1 cellular context compared by ENCODE assay signal in the genomic region with DNA sequence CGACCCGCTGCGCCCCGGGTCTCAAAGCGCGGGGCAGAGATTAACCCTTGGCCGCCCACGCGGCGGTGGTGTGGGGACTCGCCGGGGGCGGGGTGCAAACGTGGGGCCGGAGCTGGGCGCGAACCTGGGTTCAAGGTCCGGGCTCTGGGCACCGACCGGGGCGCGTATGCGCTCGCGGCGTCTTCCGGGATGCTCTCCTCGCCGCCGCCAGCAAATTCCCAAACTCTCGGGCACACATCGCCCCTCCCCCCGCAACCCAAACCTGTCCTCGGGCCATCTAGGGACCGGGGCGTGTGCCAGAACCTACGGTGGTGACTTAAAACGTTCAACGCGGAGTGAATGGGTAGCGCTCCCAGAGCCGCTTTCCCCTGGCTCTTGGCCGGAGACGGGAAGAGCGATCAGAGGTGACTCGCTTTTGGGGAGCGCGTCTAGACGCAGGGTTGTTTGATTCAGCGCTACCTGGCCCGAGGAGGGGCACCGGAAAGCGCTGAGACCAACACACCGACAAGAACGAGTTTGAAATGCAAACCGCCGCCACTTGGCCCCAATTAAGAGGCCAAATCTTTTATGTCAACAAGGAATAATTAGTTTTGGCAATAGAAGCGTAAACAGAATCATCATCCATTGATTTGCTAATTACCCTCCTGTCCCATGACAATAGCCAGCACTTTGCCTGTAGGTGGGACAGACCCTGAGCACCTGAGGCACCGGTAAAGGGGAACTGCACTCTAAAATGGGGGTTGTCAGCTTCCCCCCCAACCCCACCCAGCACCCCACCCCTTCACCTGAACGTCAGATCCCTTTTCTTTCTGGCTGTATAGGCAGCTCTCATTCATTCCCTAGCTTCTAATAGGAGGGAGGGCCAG.
TF ChIP-seq lines count a peak whose summit lies in the region.

No MANE protein-coding gene starts in this region.

TF ChIP-seq in HEK293, 187 proteins besides CTCF, POLR2A, EP300 and RAD21 (continued from another document and continues in another):
- TF ChIP-seq, protein P1, sequence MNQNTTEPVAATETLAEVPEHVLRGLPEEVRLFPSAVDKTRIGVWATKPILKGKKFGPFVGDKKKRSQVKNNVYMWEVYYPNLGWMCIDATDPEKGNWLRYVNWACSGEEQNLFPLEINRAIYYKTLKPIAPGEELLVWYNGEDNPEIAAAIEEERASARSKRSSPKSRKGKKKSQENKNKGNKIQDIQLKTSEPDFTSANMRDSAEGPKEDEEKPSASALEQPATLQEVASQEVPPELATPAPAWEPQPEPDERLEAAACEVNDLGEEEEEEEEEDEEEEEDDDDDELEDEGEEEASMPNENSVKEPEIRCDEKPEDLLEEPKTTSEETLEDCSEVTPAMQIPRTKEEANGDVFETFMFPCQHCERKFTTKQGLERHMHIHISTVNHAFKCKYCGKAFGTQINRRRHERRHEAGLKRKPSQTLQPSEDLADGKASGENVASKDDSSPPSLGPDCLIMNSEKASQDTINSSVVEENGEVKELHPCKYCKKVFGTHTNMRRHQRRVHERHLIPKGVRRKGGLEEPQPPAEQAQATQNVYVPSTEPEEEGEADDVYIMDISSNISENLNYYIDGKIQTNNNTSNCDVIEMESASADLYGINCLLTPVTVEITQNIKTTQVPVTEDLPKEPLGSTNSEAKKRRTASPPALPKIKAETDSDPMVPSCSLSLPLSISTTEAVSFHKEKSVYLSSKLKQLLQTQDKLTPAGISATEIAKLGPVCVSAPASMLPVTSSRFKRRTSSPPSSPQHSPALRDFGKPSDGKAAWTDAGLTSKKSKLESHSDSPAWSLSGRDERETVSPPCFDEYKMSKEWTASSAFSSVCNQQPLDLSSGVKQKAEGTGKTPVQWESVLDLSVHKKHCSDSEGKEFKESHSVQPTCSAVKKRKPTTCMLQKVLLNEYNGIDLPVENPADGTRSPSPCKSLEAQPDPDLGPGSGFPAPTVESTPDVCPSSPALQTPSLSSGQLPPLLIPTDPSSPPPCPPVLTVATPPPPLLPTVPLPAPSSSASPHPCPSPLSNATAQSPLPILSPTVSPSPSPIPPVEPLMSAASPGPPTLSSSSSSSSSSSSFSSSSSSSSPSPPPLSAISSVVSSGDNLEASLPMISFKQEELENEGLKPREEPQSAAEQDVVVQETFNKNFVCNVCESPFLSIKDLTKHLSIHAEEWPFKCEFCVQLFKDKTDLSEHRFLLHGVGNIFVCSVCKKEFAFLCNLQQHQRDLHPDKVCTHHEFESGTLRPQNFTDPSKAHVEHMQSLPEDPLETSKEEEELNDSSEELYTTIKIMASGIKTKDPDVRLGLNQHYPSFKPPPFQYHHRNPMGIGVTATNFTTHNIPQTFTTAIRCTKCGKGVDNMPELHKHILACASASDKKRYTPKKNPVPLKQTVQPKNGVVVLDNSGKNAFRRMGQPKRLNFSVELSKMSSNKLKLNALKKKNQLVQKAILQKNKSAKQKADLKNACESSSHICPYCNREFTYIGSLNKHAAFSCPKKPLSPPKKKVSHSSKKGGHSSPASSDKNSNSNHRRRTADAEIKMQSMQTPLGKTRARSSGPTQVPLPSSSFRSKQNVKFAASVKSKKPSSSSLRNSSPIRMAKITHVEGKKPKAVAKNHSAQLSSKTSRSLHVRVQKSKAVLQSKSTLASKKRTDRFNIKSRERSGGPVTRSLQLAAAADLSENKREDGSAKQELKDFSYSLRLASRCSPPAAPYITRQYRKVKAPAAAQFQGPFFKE (tag by site-specific recombination; IDR thresholded peaks at IDR 0.05; ENCODE audit: borderline replicate concordance), result no peak
- TF ChIP-seq ZNF664 (tag by site-specific recombination; IDR thresholded peaks at IDR 0.05), result no peak
- TF ChIP-seq ZNF37A (tag by site-specific recombination; IDR thresholded peaks at IDR 0.05), result no peak
- TF ChIP-seq ZNF548 (tag by site-specific recombination; IDR thresholded peaks at IDR 0.05), result no peak
- TF ChIP-seq ZNF394 (tag by site-specific recombination; IDR thresholded peaks at IDR 0.05; ENCODE audit: borderline replicate concordance), result peak; percentile 65
- TF ChIP-seq RBAK (tag by site-specific recombination; IDR thresholded peaks at IDR 0.05), result no peak
- TF ChIP-seq ZNF558 (tag by site-specific recombination; IDR thresholded peaks at IDR 0.05), result no peak
- no peak for TF ChIP-seq OVOL3 (tag by site-specific recombination; IDR thresholded peaks at IDR 0.05)
- no peak for TF ChIP-seq ZNF549 (tag by site-specific recombination; IDR thresholded peaks at IDR 0.05)
- TF ChIP-seq ZNF423 (tag by site-specific recombination; IDR thresholded peaks at IDR 0.05), result no peak
- no peak for TF ChIP-seq ZNF426 (tag by site-specific recombination; IDR thresholded peaks at IDR 0.05)
- TF ChIP-seq SP2 (tag by site-specific recombination; IDR thresholded peaks at IDR 0.05), result peak; percentile 35
- TF ChIP-seq, protein P2, sequence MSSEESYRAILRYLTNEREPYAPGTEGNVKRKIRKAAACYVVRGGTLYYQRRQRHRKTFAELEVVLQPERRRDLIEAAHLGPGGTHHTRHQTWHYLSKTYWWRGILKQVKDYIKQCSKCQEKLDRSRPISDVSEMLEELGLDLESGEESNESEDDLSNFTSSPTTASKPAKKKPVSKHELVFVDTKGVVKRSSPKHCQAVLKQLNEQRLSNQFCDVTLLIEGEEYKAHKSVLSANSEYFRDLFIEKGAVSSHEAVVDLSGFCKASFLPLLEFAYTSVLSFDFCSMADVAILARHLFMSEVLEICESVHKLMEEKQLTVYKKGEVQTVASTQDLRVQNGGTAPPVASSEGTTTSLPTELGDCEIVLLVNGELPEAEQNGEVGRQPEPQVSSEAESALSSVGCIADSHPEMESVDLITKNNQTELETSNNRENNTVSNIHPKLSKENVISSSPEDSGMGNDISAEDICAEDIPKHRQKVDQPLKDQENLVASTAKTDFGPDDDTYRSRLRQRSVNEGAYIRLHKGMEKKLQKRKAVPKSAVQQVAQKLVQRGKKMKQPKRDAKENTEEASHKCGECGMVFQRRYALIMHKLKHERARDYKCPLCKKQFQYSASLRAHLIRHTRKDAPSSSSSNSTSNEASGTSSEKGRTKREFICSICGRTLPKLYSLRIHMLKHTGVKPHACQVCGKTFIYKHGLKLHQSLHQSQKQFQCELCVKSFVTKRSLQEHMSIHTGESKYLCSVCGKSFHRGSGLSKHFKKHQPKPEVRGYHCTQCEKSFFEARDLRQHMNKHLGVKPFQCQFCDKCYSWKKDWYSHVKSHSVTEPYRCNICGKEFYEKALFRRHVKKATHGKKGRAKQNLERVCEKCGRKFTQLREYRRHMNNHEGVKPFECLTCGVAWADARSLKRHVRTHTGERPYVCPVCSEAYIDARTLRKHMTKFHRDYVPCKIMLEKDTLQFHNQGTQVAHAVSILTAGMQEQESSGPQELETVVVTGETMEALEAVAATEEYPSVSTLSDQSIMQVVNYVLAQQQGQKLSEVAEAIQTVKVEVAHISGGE (tag by site-specific recombination; conservative IDR thresholded peaks at IDR 0.05; ENCODE audit: low read depth), result peak; percentile 52; the same call in 1 of the 2 replicates
- TF ChIP-seq ZSCAN16 (tag by site-specific recombination; IDR thresholded peaks at IDR 0.05), result no peak
- TF ChIP-seq ZBTB8A (tag by site-specific recombination; IDR thresholded peaks at IDR 0.05), result peak; percentile 88
- TF ChIP-seq, protein P3, sequence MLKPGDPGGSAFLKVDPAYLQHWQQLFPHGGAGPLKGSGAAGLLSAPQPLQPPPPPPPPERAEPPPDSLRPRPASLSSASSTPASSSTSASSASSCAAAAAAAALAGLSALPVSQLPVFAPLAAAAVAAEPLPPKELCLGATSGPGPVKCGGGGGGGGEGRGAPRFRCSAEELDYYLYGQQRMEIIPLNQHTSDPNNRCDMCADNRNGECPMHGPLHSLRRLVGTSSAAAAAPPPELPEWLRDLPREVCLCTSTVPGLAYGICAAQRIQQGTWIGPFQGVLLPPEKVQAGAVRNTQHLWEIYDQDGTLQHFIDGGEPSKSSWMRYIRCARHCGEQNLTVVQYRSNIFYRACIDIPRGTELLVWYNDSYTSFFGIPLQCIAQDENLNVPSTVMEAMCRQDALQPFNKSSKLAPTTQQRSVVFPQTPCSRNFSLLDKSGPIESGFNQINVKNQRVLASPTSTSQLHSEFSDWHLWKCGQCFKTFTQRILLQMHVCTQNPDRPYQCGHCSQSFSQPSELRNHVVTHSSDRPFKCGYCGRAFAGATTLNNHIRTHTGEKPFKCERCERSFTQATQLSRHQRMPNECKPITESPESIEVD (tag by site-specific recombination; IDR thresholded peaks at IDR 0.05), result 0 out of 2 replicates have a peak, but pooled peaks have one; percentile 21
- TF ChIP-seq ZNF114 (tag by site-specific recombination; IDR thresholded peaks at IDR 0.05), result no peak
- peak; percentile 72; the same call in 1 of the 2 replicates for TF ChIP-seq KLF7 (tag by site-specific recombination; IDR thresholded peaks at IDR 0.05; ENCODE audit: borderline replicate concordance)
- no peak for TF ChIP-seq ZNF175 (tag by site-specific recombination; IDR thresholded peaks at IDR 0.05)
- TF ChIP-seq ZNF610 (tag by site-specific recombination; IDR thresholded peaks at IDR 0.05; ENCODE audit: borderline replicate concordance), result 0 out of 2 replicates have a peak, but pooled peaks have one; percentile 36
- TF ChIP-seq ZNF280D (tag by site-specific recombination; IDR thresholded peaks at IDR 0.05), result no peak
- no peak for TF ChIP-seq HOXA7 (CRISPR knock-in tag; IDR thresholded peaks at IDR 0.05; ENCODE audit: borderline replicate concordance)
- TF ChIP-seq, protein P4, sequence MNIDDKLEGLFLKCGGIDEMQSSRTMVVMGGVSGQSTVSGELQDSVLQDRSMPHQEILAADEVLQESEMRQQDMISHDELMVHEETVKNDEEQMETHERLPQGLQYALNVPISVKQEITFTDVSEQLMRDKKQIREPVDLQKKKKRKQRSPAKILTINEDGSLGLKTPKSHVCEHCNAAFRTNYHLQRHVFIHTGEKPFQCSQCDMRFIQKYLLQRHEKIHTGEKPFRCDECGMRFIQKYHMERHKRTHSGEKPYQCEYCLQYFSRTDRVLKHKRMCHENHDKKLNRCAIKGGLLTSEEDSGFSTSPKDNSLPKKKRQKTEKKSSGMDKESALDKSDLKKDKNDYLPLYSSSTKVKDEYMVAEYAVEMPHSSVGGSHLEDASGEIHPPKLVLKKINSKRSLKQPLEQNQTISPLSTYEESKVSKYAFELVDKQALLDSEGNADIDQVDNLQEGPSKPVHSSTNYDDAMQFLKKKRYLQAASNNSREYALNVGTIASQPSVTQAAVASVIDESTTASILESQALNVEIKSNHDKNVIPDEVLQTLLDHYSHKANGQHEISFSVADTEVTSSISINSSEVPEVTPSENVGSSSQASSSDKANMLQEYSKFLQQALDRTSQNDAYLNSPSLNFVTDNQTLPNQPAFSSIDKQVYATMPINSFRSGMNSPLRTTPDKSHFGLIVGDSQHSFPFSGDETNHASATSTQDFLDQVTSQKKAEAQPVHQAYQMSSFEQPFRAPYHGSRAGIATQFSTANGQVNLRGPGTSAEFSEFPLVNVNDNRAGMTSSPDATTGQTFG (tag by site-specific recombination; IDR thresholded peaks at IDR 0.05; ENCODE audit: borderline replicate concordance), result no peak
- no peak for TF ChIP-seq ZNF169 (tag by site-specific recombination; IDR thresholded peaks at IDR 0.05)
- TF ChIP-seq AEBP2 (tag by site-specific recombination; IDR thresholded peaks at IDR 0.05; ENCODE audit: borderline replicate concordance), result no peak
- peak; percentile 58 for TF ChIP-seq SP3 (tag by site-specific recombination; IDR thresholded peaks at IDR 0.05)
- TF ChIP-seq ZNF335 (tag by site-specific recombination; conservative IDR thresholded peaks at IDR 0.05), result peak; percentile 79
- no peak for TF ChIP-seq ZNF184 (tag by site-specific recombination; IDR thresholded peaks at IDR 0.05)
- TF ChIP-seq ZNF530 (tag by site-specific recombination; IDR thresholded peaks at IDR 0.05; ENCODE audit: low read depth), result no peak
- no peak for TF ChIP-seq ZNF513 (tag by site-specific recombination; IDR thresholded peaks at IDR 0.05)
- no peak for TF ChIP-seq ZNF157 (tag by site-specific recombination; IDR thresholded peaks at IDR 0.05)
- TF ChIP-seq SP7 (tag by site-specific recombination; IDR thresholded peaks at IDR 0.05), result peak; percentile 84
- TF ChIP-seq KLF1 (tag by site-specific recombination; IDR thresholded peaks at IDR 0.05), result no peak
- no peak for TF ChIP-seq YY1 (tag by site-specific recombination; IDR thresholded peaks at IDR 0.05)
- peak; percentile 70 for TF ChIP-seq ZNF341 (tag by site-specific recombination; IDR thresholded peaks at IDR 0.05; ENCODE audit: low read depth)
- no peak for TF ChIP-seq ZBTB21 (tag by site-specific recombination; IDR thresholded peaks at IDR 0.05)
- TF ChIP-seq ZEB2 (tag by site-specific recombination; IDR thresholded peaks at IDR 0.05), result peak; percentile 95
